Comparison of ENCODE assay signal across 18 cellular contexts in the genomic region with DNA sequence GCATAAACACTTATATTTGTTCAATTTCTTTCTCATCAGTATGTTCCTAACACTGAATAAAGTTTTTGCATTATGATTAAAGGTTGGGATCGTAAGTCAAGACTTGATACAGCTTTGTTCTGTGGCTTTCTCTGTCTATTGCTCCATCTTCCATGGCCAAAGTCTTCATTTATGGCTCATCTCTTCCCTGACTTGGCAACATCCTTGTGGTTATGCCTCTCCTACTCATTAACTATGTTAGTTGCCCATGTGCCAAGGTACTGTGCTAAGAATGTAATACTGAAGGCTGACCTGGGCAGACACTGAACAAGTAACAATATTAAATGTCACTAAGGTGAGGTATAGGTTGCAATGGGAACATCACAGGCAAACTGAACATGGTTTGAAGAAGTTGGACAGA. TPM values are rescaled to one million over a fixed set of nuclear protein-coding genes. Genes with fewer than 3 reads are reported as not detected.
DNase-seq lines count a peak whose midpoint lies in the region; ATAC-seq and TF ChIP-seq lines count a peak whose summit lies in the region.
"Had no signal": no experiment of that assay in that cellular context is flagged by ENCODE, and none has a peak within 500 bp of the region (broad histone marks: within the 10 kb centered on the region; RNA-seq: fewer than 3 reads in every experiment).

No MANE protein-coding gene starts in this region.

- H3K27ac Mint-ChIP-seq in activated CD8-positive, alpha-beta T cell treated with anti-CD3 and anti-CD28 coated beads, Interleukin-2, amount 10 ng/mL, durations not matched to agents 7 days and 5 days: no peak overlapping the region
- H3K27ac Mint-ChIP-seq: B cell; CD4-positive, CD25-positive, alpha-beta regulatory T cell; CD8-positive, alpha-beta T cell had no signal

- peaks cover 3% of the 10 kb centered on the region for H3K27me3 Mint-ChIP-seq in activated CD8-positive, alpha-beta T cell treated with anti-CD3 and anti-CD28 coated beads, Interleukin-2, amount 10 ng/mL, durations not matched to agents 7 days and 5 days (ENCODE audit: low read depth)

- H3K9me3 Mint-ChIP-seq in activated CD8-positive, alpha-beta T cell treated with anti-CD3 and anti-CD28 coated beads, Interleukin-2, amount 10 ng/mL, durations not matched to agents 7 days and 5 days (ENCODE audit: insufficient read depth): peaks cover 3% of the 10 kb centered on the region

- WGBS in esophagus muscularis mucosa: 76% methylated on average over 1 of the region's 1 CpG

- POLR2A ChIA-PET in activated CD8-positive, alpha-beta T cell treated with anti-CD3 and anti-CD28 coated beads, Interleukin-2, amount 10 ng/mL, durations not matched to agents 7 days and 5 days (lab: Charles Lee): no interaction called here

- TF ChIP-seq CTCF in esophagus muscularis mucosa (IDR thresholded peaks at IDR 0.05): no peak
- TF ChIP-seq CTCF in breast epithelium (IDR thresholded peaks at IDR 0.05): no peak

- H3K4me1 Mint-ChIP-seq in activated CD8-positive, alpha-beta T cell treated with anti-CD3 and anti-CD28 coated beads, Interleukin-2, amount 10 ng/mL, durations not matched to agents 7 days and 5 days (ENCODE audit: low read depth): no peaks in the 10 kb centered on the region
- H3K4me1 Mint-ChIP-seq: B cell; CD4-positive, CD25-positive, alpha-beta regulatory T cell had no signal

- no peaks in the 10 kb centered on the region for H3K36me3 ChIP-seq in esophagus muscularis mucosa
- H3K36me3 ChIP-seq in breast epithelium: no peaks in the 10 kb centered on the region
- H3K36me3 ChIP-seq: BLaER1 had no signal

- H3K4me3 Mint-ChIP-seq in activated CD8-positive, alpha-beta T cell treated with anti-CD3 and anti-CD28 coated beads, Interleukin-2, amount 10 ng/mL, durations not matched to agents 7 days and 5 days: no peak overlapping the region
- H3K4me3 Mint-ChIP-seq: B cell; CD4-positive, CD25-positive, alpha-beta regulatory T cell; CD8-positive, alpha-beta T cell had no signal

- CTCF ChIA-PET in activated CD8-positive, alpha-beta T cell treated with anti-CD3 and anti-CD28 coated beads, Interleukin-2, amount 10 ng/mL, durations not matched to agents 7 days and 5 days (lab: Charles Lee): no interaction called here

- H3K27ac ChIP-seq in esophagus muscularis mucosa (replicated peaks in 1 of 4) (no peak overlapping the region), breast epithelium (no peak overlapping the region)
- H3K27ac ChIP-seq: 22Rv1, BLaER1, C4-2B had no signal

- H3K36me3 Mint-ChIP-seq in activated CD8-positive, alpha-beta T cell treated with anti-CD3 and anti-CD28 coated beads, Interleukin-2, amount 10 ng/mL, durations not matched to agents 7 days and 5 days (ENCODE audit: low read depth): no peaks in the 10 kb centered on the region
- H3K36me3 Mint-ChIP-seq: CD4-positive, CD25-positive, alpha-beta regulatory T cell; CD8-positive, alpha-beta T cell had no signal

- H3K4me1 ChIP-seq in esophagus muscularis mucosa: no peaks in the 10 kb centered on the region
- H3K4me1 ChIP-seq in breast epithelium: no peaks in the 10 kb centered on the region
- H3K4me1 ChIP-seq: BLaER1, Caco-2 had no signal

- no peaks in the 10 kb centered on the region for H3K9me3 ChIP-seq in esophagus muscularis mucosa
- peaks cover 0 to 4% of the 10 kb centered on the region in 2 donors for H3K9me3 ChIP-seq in breast epithelium

- intact Hi-C loops in left colon (cut with DNase I, micrococcal nuclease): no loop called here
- intact Hi-C loops in esophagus muscularis mucosa (cut with DNase I): no loop called here
- intact Hi-C loops in breast epithelium (cut with DNase I; ENCODE audit: low total_unique reads): no loop called here

- no peak for TF ChIP-seq EP300 in esophagus muscularis mucosa (IDR thresholded peaks at IDR 0.05)

- DNase-seq in ecto neural progenitor cell (ENCODE audit: low spot score) (peak; percentile 2), left colon (no peak), renal cortical epithelial cell (ENCODE audit: low read depth) (peak; percentile 45), esophagus muscularis mucosa (ENCODE audit: extremely low spot score) (no peak), breast epithelium (ENCODE audit: low spot score in 2 of 2) (no peak)
- DNase-seq in activated CD8-positive, alpha-beta T cell treated with anti-CD3 and anti-CD28 coated beads, Interleukin-2, amount 10 ng/mL, durations not matched to agents 7 days and 5 days: no peak
- DNase-seq: Caco-2; CD4-positive, CD25-positive, alpha-beta regulatory T cell; CD8-positive, alpha-beta T cell; DMS153; DND-41; GOT3; H7; HCEC 1CT had no signal

- no peaks in the 10 kb centered on the region for H3K27me3 ChIP-seq in esophagus muscularis mucosa
- no peaks in the 10 kb centered on the region for H3K27me3 ChIP-seq in breast epithelium
- H3K27me3 ChIP-seq: BLaER1 had no signal

- TF ChIP-seq POLR2A in esophagus muscularis mucosa (IDR thresholded peaks at IDR 0.05; ENCODE audit: low read depth) (no peak), breast epithelium (IDR thresholded peaks at IDR 0.05) (no peak)

- ATAC-seq in left colon: peak; percentile 91
- no peak for ATAC-seq in activated CD8-positive, alpha-beta T cell treated with anti-CD3 and anti-CD28 coated beads, Interleukin-2, amount 10 ng/mL, durations not matched to agents 7 days and 5 days
- ATAC-seq: CD8-positive, alpha-beta T cell had no signal

- no peak overlapping the region for H3K4me3 ChIP-seq in esophagus muscularis mucosa
- H3K4me3 ChIP-seq in breast epithelium: no peak overlapping the region
- H3K4me3 ChIP-seq: BLaER1 had no signal

RNA-seq across cellular contexts. Expression of gene ACCSL, which starts 1.6 kb away (rescaled TPM):
- total RNA-seq in left colon: not detected
- total RNA-seq in renal cortical epithelial cell: not detected in 2 replicates
- total RNA-seq in esophagus muscularis mucosa: not detected
- not detected for total RNA-seq in activated CD8-positive, alpha-beta T cell treated with anti-CD3 and anti-CD28 coated beads, Interleukin-2, amount 10 ng/mL, durations not matched to agents 7 days and 5 days
- total RNA-seq in breast epithelium: not detected
- total RNA-seq: B cell; Caco-2; CD4-positive, CD25-positive, alpha-beta regulatory T cell; CD8-positive, alpha-beta T cell; H7 had no signal

RNA-seq across cellular contexts. Expression of gene ACCS, which starts 19.9 kb away (rescaled TPM):
- total RNA-seq in left colon (10 to 100 TPM; 17.5 to 28.6 TPM), renal cortical epithelial cell (12.0 and 16.7 TPM in 2 replicates), esophagus muscularis mucosa (10 to 100 TPM in 2 of 4 donors, 1 to 10 TPM in 2; 8.0 to 19.1 (median 13.5) TPM), breast epithelium (10 to 100 TPM; 21.0 to 35.0 (median 23.0) TPM)
- 1 to 10 TPM; 8.7 to 9.0 TPM for total RNA-seq in activated CD8-positive, alpha-beta T cell treated with anti-CD3 and anti-CD28 coated beads, Interleukin-2, amount 10 ng/mL, durations not matched to agents 7 days and 5 days

RNA-seq across cellular contexts. Expression of gene EXT2, which starts 49.3 kb away (rescaled TPM):
- total RNA-seq in left colon (10 to 100 TPM; 48.5 to 63.9 TPM), renal cortical epithelial cell (124 and 129 TPM in 2 replicates), esophagus muscularis mucosa (10 to 100 TPM; 47.8 to 80.4 (median 68.0) TPM), breast epithelium (100 to 1,000 TPM in 1 of 3 donors, 10 to 100 TPM in 2; 82.1 to 108 (median 96.9) TPM)
- 10 to 100 TPM; 18.4 to 22.5 TPM for total RNA-seq in activated CD8-positive, alpha-beta T cell treated with anti-CD3 and anti-CD28 coated beads, Interleukin-2, amount 10 ng/mL, durations not matched to agents 7 days and 5 days

Comparison
In these comparisons a context has a peak if more than half of its experiments do, and no peak if none do; other contexts are left out.
1. DNase-seq: peak in ecto neural progenitor cell (single experiment) and renal cortical epithelial cell (single experiment); none in left colon (0 of 2), esophagus muscularis mucosa (single experiment), activated CD8-positive, alpha-beta T cell treated with anti-CD3 and anti-CD28 coated beads, Interleukin-2, amount 10 ng/mL, durations not matched to agents 7 days and 5 days (single experiment) and breast epithelium (0 of 2).